8 cellular contexts compared by ENCODE assay signal in the genomic region with DNA sequence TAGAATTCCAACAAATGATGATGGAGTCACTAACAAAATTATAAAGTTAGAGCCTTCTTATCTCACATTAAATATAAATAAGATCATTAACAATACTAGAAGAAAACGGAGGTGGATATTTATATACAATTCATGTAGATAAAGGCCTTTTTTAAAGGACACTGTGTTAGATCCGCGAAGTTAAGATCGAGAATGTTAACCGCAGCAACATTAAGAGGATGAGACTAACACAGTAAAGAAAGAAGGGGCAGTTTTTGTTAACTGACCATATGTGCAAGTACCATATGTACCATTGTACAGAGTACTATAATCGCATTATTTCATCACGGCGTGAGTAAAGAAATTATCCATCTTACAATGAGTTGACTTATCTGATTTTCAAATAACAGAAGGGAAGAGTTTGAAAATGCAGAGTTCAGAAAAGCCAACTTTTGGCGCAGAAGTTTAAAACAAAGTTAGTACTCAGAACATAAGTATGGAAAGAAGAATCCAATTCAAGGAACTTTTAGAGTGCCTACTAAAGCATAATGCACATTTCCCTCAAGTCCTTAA. TPM values are rescaled to one million over a fixed set of nuclear protein-coding genes. Genes with fewer than 3 reads are reported as not detected.
A peak's percentile ranks its signal among the peaks of the same experiment; 100 is the strongest.
DNase-seq lines count a peak whose midpoint lies in the region; ATAC-seq, FAIRE-seq and TF ChIP-seq lines count a peak whose summit lies in the region.

No MANE protein-coding gene starts in this region.

- peak overlapping the region; percentile 98 for H3K4me3 Mint-ChIP-seq in Calu3 (ENCODE audit: low read depth, unreplicated experiment)

- no peak overlapping the region for H2BK15ac ChIP-seq in H1 (ENCODE audit: low read length)

- H3K79me2 ChIP-seq in H1 (ENCODE audit: control insufficient read depth in 1 of 2, insufficient read depth in 2 of 2, low read length in 2 of 2), result peaks cover 0 to 56% of the 10 kb centered on the region in 2 experiments; a peak in 3 of 4 replicates
- peaks cover 54% of the 10 kb centered on the region for H3K79me2 ChIP-seq in osteoblast (ENCODE audit: insufficient read depth, low read length)

- no peak overlapping the region for H4K8ac ChIP-seq in H1 (ENCODE audit: extremely low read depth, insufficient read depth, low read length)

- peak overlapping the region; percentile 87 for H3K27ac Mint-ChIP-seq in Calu3 (ENCODE audit: unreplicated experiment)

- H3K4ac ChIP-seq in H1 (replicated peaks; ENCODE audit: insufficient read length, low read depth, low read length), result no peak overlapping the region

- no peak overlapping the region for H4K91ac ChIP-seq in H1 (replicated peaks; ENCODE audit: insufficient read length, low read length)

- H3K56ac ChIP-seq in H1 (replicated peaks; ENCODE audit: insufficient read length, low read depth, low read length), result no peak overlapping the region

- H2AFZ ChIP-seq in H1 (ENCODE audit: low read length), result no peak overlapping the region
- peak overlapping the region; percentile 95 for H2AFZ ChIP-seq in osteoblast (ENCODE audit: low read length)

- no peak overlapping the region for H4K5ac ChIP-seq in H1 (ENCODE audit: insufficient read length, low read depth, low read length)

- DNase-seq in Calu3 (no peak), NCI-H82 (lab: John Stamatoyannopoulos, UW) (peak; percentile 85), H1 (ENCODE audit: low read depth in 1 of 2, low spot score in 2 of 2) (no peak), osteoblast (ENCODE audit: insufficient read length, low spot score, missing footprints) (no peak), NCI-H128 (lab: John Stamatoyannopoulos, UW; ENCODE audit: unreplicated experiment) (no peak)

- 90% methylated on average over 9 of the region's 9 CpGs; no CpG with 5 or more reads in 1 of the 2 experiments for WGBS in H1 (ENCODE audit: extremely low coverage in 1 of 2, insufficient coverage in 1 of 2, insufficient read length in 1 of 2, insufficient replicate concordance in 2 of 2, low coverage in 1 of 2, low lambda C conversion rate in 2 of 2, missing lambda C conversion rate in 1 of 2), 2 experiments

- no peak overlapping the region for H2BK5ac ChIP-seq in H1 (ENCODE audit: low read depth, low read length)

- CTCF ChIA-PET in Calu3 (lab: Charles Lee) (no interaction called here), H1 (lab: Charles Lee; ENCODE audit: partially characterized antibody) (no interaction called here)

- H3K9ac ChIP-seq in H1 (replicated peaks in 1 of 4; ENCODE audit: extremely low read depth in 1 of 4, low read depth in 3 of 4, low read length in 3 of 4), result no peak overlapping the region

- no peak overlapping the region for H2BK20ac ChIP-seq in H1 (ENCODE audit: low read length)

- no TSS peak for BruUV-seq in Calu3 (replicated peaks; lab: Mats Ljungman, UMichigan)

- no peak overlapping the region for H3K23ac ChIP-seq in H1 (ENCODE audit: insufficient read length)

- peaks cover 14% of the 10 kb centered on the region for H3K36me3 Mint-ChIP-seq in Calu3 (ENCODE audit: insufficient read depth, unreplicated experiment)

- no peak overlapping the region for H2BK120ac ChIP-seq in H1 (replicated peaks; ENCODE audit: low read depth, low read length)

- ATAC-seq in HG03571 (IDR thresholded peaks at IDR 0.05; ENCODE audit: unreplicated experiment) (no peak), GM21390 (IDR thresholded peaks at IDR 0.05; ENCODE audit: unreplicated experiment) (no peak), GM18502 (IDR thresholded peaks at IDR 0.05; ENCODE audit: poor library complexity, unreplicated experiment) (no peak)

- H3K79me1 ChIP-seq in H1 (ENCODE audit: low read depth, low read length), result peaks cover 2% of the 10 kb centered on the region; the same call in 1 of the 2 replicates

- no peaks in the 10 kb centered on the region for H4K20me1 ChIP-seq in H1 (replicated peaks in 1 of 2; ENCODE audit: control insufficient read depth in 1 of 2, insufficient read depth in 2 of 2, low read length in 2 of 2)
- H4K20me1 ChIP-seq in osteoblast (ENCODE audit: insufficient read depth, low read length), result peaks cover 9% of the 10 kb centered on the region

- H2AK5ac ChIP-seq in H1 (ENCODE audit: low read depth, low read length), result no peak overlapping the region

- POLR2A ChIA-PET in H1 (lab: Charles Lee; ENCODE audit: partially characterized antibody), result no interaction called here

- peaks cover 26% of the 10 kb centered on the region for H3K4me1 Mint-ChIP-seq in Calu3 (ENCODE audit: low read depth, unreplicated experiment)

- no peaks in the 10 kb centered on the region for H3K27me3 ChIP-seq in H1 (replicated peaks in 1 of 4; ENCODE audit: control insufficient read depth in 3 of 4, extremely low read depth in 1 of 4, insufficient read depth in 3 of 4, low read length in 3 of 4)
- H3K27me3 ChIP-seq in osteoblast (ENCODE audit: insufficient read depth, low read length), result no peaks in the 10 kb centered on the region

- no peak overlapping the region for H2BK12ac ChIP-seq in H1 (ENCODE audit: low read depth, low read length)

- H3K36me3 ChIP-seq in H1 (ENCODE audit: control insufficient read depth in 2 of 4, insufficient read depth in 4 of 4, low read length in 3 of 4) (no peaks in the 10 kb centered on the region), osteoblast (ENCODE audit: insufficient read depth, low read length) (no peaks in the 10 kb centered on the region)

- H3K27me3 Mint-ChIP-seq in Calu3 (ENCODE audit: unreplicated experiment), result no peaks in the 10 kb centered on the region

- H3K27ac ChIP-seq in H1 (ENCODE audit: low read depth, low read length), result no peak overlapping the region
- H3K27ac ChIP-seq in osteoblast (ENCODE audit: low read depth, low read length), result no peak overlapping the region

- H3K4me3 ChIP-seq in H1 (ENCODE audit: extremely low read depth in 1 of 4, insufficient read depth in 2 of 4, low read depth in 3 of 4, low read length in 4 of 4) (peak overlapping the region in 2 of 4 experiments; percentile 72 to 87; a peak in 3 of 8 replicates), osteoblast (ENCODE audit: insufficient read depth, low read length) (peak overlapping the region; percentile 88)

- TF ChIP-seq CTCF in Calu3 (IDR thresholded peaks at IDR 0.05; ENCODE audit: unreplicated experiment), result no peak
- no peak for TF ChIP-seq CTCF in H1 (IDR thresholded peaks at IDR 0.05; ENCODE audit: control extremely low read depth in 1 of 3, insufficient read depth in 1 of 3, low read depth in 1 of 3, low read length in 3 of 3)
- TF ChIP-seq CTCF in osteoblast (IDR thresholded peaks at IDR 0.05; ENCODE audit: extremely low read depth, low read depth, low read length), result no peak

- H3K9me3 ChIP-seq in H1 (ENCODE audit: insufficient read depth in 2 of 2, low read depth in 1 of 2, low read length in 1 of 2) (0 out of 4 replicates have a peak, but pooled peaks cover 0 to 3% of the 10 kb centered on the region in 2 experiments), osteoblast (ENCODE audit: low read depth, low read length) (no peaks in the 10 kb centered on the region)

- FAIRE-seq in H1 (lab: Jason Lieb, UNC), result no peak

- no peak overlapping the region for H3K18ac ChIP-seq in H1 (ENCODE audit: extremely low read depth, low read length)

- peak overlapping the region; percentile 83 to 88 for H3K4me2 ChIP-seq in H1 (ENCODE audit: insufficient read depth in 1 of 2, low read depth in 2 of 2, low read length in 2 of 2)
- peak overlapping the region; percentile 99 for H3K4me2 ChIP-seq in osteoblast (ENCODE audit: insufficient read depth, low read length)

- H3K14ac ChIP-seq in H1 (ENCODE audit: insufficient read length), result no peak overlapping the region

- peaks cover 8% of the 10 kb centered on the region for H3K9me3 Mint-ChIP-seq in Calu3 (ENCODE audit: low read depth, unreplicated experiment)

- peaks cover 8% of the 10 kb centered on the region for H3K23me2 ChIP-seq in H1 (ENCODE audit: low read depth, low read length)

- intact Hi-C loops in Calu3 (cut with micrococcal nuclease; ENCODE audit: unreplicated experiment), result loop anchor here (5.0 kb wide), 1 partner anchor 171 kb away; no protein-coding TSS in a partner anchor

- H3K4me1 ChIP-seq in H1 (replicated peaks in 1 of 4; ENCODE audit: control insufficient read depth in 3 of 4, insufficient read depth in 4 of 4, low read length in 3 of 4) (peaks cover 0 to 5% (median 0%) of the 10 kb centered on the region in 4 experiments; a peak in 2 of 7 replicates), osteoblast (ENCODE audit: insufficient read depth, low read length) (peaks cover 16% of the 10 kb centered on the region)

- no peak for TF ChIP-seq EP300 in H1 (IDR thresholded peaks at IDR 0.05; ENCODE audit: borderline replicate concordance in 1 of 2, low read depth in 2 of 2, low read length in 2 of 2)

- no peak for TF ChIP-seq POLR2A in H1 (IDR thresholded peaks at IDR 0.05; ENCODE audit: control extremely low read depth in 1 of 2, low read depth in 2 of 2, low read length in 2 of 2)

- TF ChIP-seq RAD21 in H1 (IDR thresholded peaks at IDR 0.05 in 1 of 2, conservative IDR thresholded peaks at IDR 0.05 in 1 of 2; ENCODE audit: low read depth in 2 of 2, low read length in 2 of 2), result no peak

TF ChIP-seq in H1, 55 proteins besides CTCF, POLR2A, EP300 and RAD21 (continues in another document):
- TF ChIP-seq FOSL1 (IDR thresholded peaks at IDR 0.05; ENCODE audit: insufficient read depth, low read depth, low read length) (no peak), CBX8 (IDR thresholded peaks at IDR 0.05; ENCODE audit: borderline replicate concordance, low read depth, low read length) (no peak), RXRA (IDR thresholded peaks at IDR 0.05; ENCODE audit: insufficient read depth, low read depth, low read length) (no peak), RBBP5 (IDR thresholded peaks at IDR 0.05; ENCODE audit: borderline replicate concordance, low read depth, low read length) (no peak), TEAD4 (IDR thresholded peaks at IDR 0.05; ENCODE audit: low read depth, low read length) (no peak), SUZ12 (IDR thresholded peaks at IDR 0.05; ENCODE audit: low read length) (no peak), CBX5 (IDR thresholded peaks at IDR 0.05; ENCODE audit: low read depth, low read length) (no peak), NANOG (IDR thresholded peaks at IDR 0.05; ENCODE audit: insufficient read depth, low read depth, low read length, poor library complexity, severe bottlenecking) (no peak), NRF1 (IDR thresholded peaks at IDR 0.05; ENCODE audit: low read depth, low read length) (no peak)

RNA-seq across cellular contexts. Expression of a gene that starts 1.4 kb away (rescaled TPM):
- total RNA-seq in Calu3 (2022), result 11.5 and 13.1 TPM in 2 replicates
- total RNA-seq in H1 (2021; fragmentation: NEBNext Ultra II Directional; extraction: Animal tissue kit (Norgen Biotek cat#: 25700)), result 12.3 and 13.8 TPM in 2 replicates
- 4.7 and 6.9 TPM in 2 replicates for polyA plus RNA-seq in H1 (2011; rRNA removed)
- polyA plus RNA-seq in H1 (2011; cell fraction: cytosol; rRNA removed), result 6.4 TPM
- 4.8 TPM for polyA plus RNA-seq in H1 (2011; cell fraction: nucleus; rRNA removed)
- polyA plus RNA-seq in H1 (2012, experiment 1 of 2), result 3.4 to 8.0 TPM (median 5.0 TPM) in 4 replicates
- 0.38 TPM for polyA plus RNA-seq in H1 (2012, experiment 2 of 2)
- 5.5 TPM for polyA plus RNA-seq in H1 (2013, experiment 1 of 2)
- 6.8 TPM for polyA plus RNA-seq in H1 (2013, experiment 2 of 2)
- 28.9 and 35.7 TPM in 2 replicates for polyA minus RNA-seq in H1 (2011; rRNA and poly(A)+ RNA removed)
- polyA minus RNA-seq in H1 (2011; cell fraction: cytosol; rRNA and poly(A)+ RNA removed), result 6.3 TPM
- 21.0 TPM for polyA minus RNA-seq in H1 (2011; cell fraction: nucleus; rRNA and poly(A)+ RNA removed)
- 18.8 and 21.8 TPM in 2 replicates for total RNA-seq in osteoblast
